In the genomic region with DNA sequence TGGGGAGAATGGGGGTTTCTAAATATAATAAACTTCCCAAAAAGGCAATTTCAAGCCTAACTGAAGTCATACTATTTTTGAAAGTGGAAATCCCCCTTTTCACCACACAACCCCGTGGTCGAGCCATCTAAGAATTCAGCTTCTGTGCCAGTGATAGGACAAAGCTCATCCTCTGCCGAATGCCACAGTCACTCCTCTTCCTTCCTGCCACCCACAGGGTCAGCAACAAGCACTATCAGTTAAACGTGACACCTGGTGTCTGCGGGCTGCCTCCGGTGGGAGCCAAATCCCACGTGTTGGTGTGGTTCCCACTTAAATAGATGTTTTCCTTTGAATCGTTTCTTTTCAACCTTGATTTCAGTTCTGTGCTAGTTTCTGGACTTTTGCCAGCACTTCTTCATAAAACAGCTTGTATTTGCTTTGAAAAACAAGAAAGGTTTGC, we compare ENCODE assay signal across 8 cellular contexts.
A peak's percentile ranks its signal among the peaks of the same experiment; 100 is the strongest.
DNase-seq lines count a peak whose midpoint lies in the region; ATAC-seq and TF ChIP-seq lines count a peak whose summit lies in the region.

No MANE protein-coding gene starts in this region.

- H3K4me3 Mint-ChIP-seq in WTC11 = no peak overlapping the region

- ATAC-seq in GM19328 (IDR thresholded peaks at IDR 0.05; ENCODE audit: unreplicated experiment) (peak; percentile 68), HG03439 (IDR thresholded peaks at IDR 0.05; ENCODE audit: unreplicated experiment) (peak; percentile 77), WTC11 (0 out of 2 replicates have a peak, but pooled peaks have one; percentile 15)

- H3K27me3 ChIP-seq in BLaER1 = no peaks in the 10 kb centered on the region

- H3K36me3 Mint-ChIP-seq in WTC11 = no peaks in the 10 kb centered on the region

- H3K9me3 Mint-ChIP-seq in WTC11 = no peaks in the 10 kb centered on the region

- no peaks in the 10 kb centered on the region for H3K36me3 ChIP-seq in BLaER1

- H3K27ac ChIP-seq in BLaER1 = peak overlapping the region; percentile 94
- no peak overlapping the region for H3K27ac ChIP-seq in RWPE1

- H3K27me3 Mint-ChIP-seq in WTC11 (ENCODE audit: low read depth) = peaks cover 14% of the 10 kb centered on the region

- H3K4me2 ChIP-seq in BLaER1 = peak overlapping the region; percentile 89

- H3K27ac Mint-ChIP-seq in WTC11 = no peak overlapping the region

- CTCF ChIA-PET in WTC11 (lab: Charles Lee) = interaction anchor here (1.5 kb wide), 1 partner anchor 12 kb away, joined by 7 read pairs; no protein-coding TSS in a partner anchor
- CTCF ChIA-PET in RWPE1 (lab: Yijun Ruan, JAX) = interaction anchor here (0.7 kb wide), 1 partner anchor 19 kb away, joined by 4 read pairs; no protein-coding TSS in a partner anchor

- DNase-seq in WTC11 (ENCODE audit: low spot score) (no peak), choroid plexus epithelial cell (ENCODE audit: low read depth) (peak; percentile 52), RWPE1 (ENCODE audit: low spot score) (no peak), cerebellar nuclear complex (lab: John Stamatoyannopoulos, UW) (no peak)
- DNase-seq in stimulated activated CD4-positive, alpha-beta T cell treated with anti-CD3 and anti-CD28 coated beads, TNF-alpha, amount 100 ng/mL, for 4 hours (ENCODE audit: low read depth in 3 of 3) = peak; percentile 49 to 67 (median 61)

- H3K4me1 Mint-ChIP-seq in WTC11 = peaks cover 34% of the 10 kb centered on the region

- H3K4me1 ChIP-seq in BLaER1 = peaks cover 87% of the 10 kb centered on the region

- TF ChIP-seq CTCF in WTC11 (IDR thresholded peaks at IDR 0.05) = no peak
- no peak for TF ChIP-seq CTCF in choroid plexus epithelial cell (conservative IDR thresholded peaks at IDR 0.05; ENCODE audit: low read depth, low read length)
- no peak for TF ChIP-seq CTCF in RWPE1 (conservative IDR thresholded peaks at IDR 0.05; ENCODE audit: low read depth)

- POLR2A ChIA-PET in WTC11 (lab: Charles Lee) = no interaction called here
- POLR2A ChIA-PET in RWPE1 (lab: Yijun Ruan, JAX; ENCODE audit: low non-redundant PET) = no interaction called here

- H3K9ac ChIP-seq in BLaER1 = peak overlapping the region; percentile 81

- H4K20me1 ChIP-seq in BLaER1 = no peaks in the 10 kb centered on the region

- peaks cover 15% of the 10 kb centered on the region for H3K9me3 ChIP-seq in BLaER1

- H3K4me3 ChIP-seq in BLaER1 (peak overlapping the region; percentile 34; the same call in 1 of the 2 replicates), choroid plexus epithelial cell (ENCODE audit: low read depth, low read length) (no peak overlapping the region)

TF ChIP-seq in WTC11, 78 proteins besides CTCF, POLR2A, EP300 and RAD21:
- TF ChIP-seq SOX15 (CRISPR knock-in tag; IDR thresholded peaks at IDR 0.05) (no peak), ESRRA (CRISPR knock-in tag; IDR thresholded peaks at IDR 0.05; ENCODE audit: borderline replicate concordance) (no peak), KAT7 (CRISPR knock-in tag; IDR thresholded peaks at IDR 0.05; ENCODE audit: borderline replicate concordance) (no peak), STAT6 (CRISPR knock-in tag; conservative IDR thresholded peaks at IDR 0.05; ENCODE audit: low read depth) (no peak), ATF6 (CRISPR knock-in tag; IDR thresholded peaks at IDR 0.05) (no peak), ZBTB43 (CRISPR knock-in tag; IDR thresholded peaks at IDR 0.05) (no peak), FOXJ3 (CRISPR knock-in tag; IDR thresholded peaks at IDR 0.05; ENCODE audit: borderline replicate concordance) (no peak), GRHL2 (CRISPR knock-in tag; IDR thresholded peaks at IDR 0.05; ENCODE audit: insufficient replicate concordance, severe bottlenecking) (no peak)
- TF ChIP-seq, protein P1, sequence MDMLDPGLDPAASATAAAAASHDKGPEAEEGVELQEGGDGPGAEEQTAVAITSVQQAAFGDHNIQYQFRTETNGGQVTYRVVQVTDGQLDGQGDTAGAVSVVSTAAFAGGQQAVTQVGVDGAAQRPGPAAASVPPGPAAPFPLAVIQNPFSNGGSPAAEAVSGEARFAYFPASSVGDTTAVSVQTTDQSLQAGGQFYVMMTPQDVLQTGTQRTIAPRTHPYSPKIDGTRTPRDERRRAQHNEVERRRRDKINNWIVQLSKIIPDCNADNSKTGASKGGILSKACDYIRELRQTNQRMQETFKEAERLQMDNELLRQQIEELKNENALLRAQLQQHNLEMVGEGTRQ (CRISPR knock-in tag; IDR thresholded peaks at IDR 0.05) = no peak

Comparison
In these comparisons a context has a peak if more than half of its experiments do, and no peak if none do; other contexts are left out.
1. ATAC-seq: peak in every context shown above with its lines; median percentile 77 in HG03439; 68 in GM19328; 15 in WTC11.
2. DNase-seq: peak in choroid plexus epithelial cell (single experiment) and stimulated activated CD4-positive, alpha-beta T cell treated with anti-CD3 and anti-CD28 coated beads, TNF-alpha, amount 100 ng/mL, for 4 hours (3 of 3); none in WTC11 (single experiment), RWPE1 (single experiment) and cerebellar nuclear complex (0 of 2).